19 cellular contexts compared by ENCODE assay signal in genomic region chr9:134840511-134840910, GRCh38. TPM values are rescaled to one million over a fixed set of nuclear protein-coding genes. Genes with fewer than 3 reads are reported as not detected.
DNase-seq lines count a peak whose midpoint lies in the region; ATAC-seq and TF ChIP-seq lines count a peak whose summit lies in the region.
"Had no signal": no experiment of that assay in that cellular context is flagged by ENCODE, and none has a peak within 500 bp of the region (broad histone marks: within the 10 kb centered on the region; RNA-seq: fewer than 3 reads in every experiment).

No MANE protein-coding gene starts in this region.

- H3K27ac Mint-ChIP-seq in HFFc6, result peak overlapping the region; percentile 43; the same call in 1 of the 2 replicates
- H3K27ac Mint-ChIP-seq: CD4-positive, alpha-beta memory T cell had no signal

- 93% methylated on average over 12 of the region's 12 CpGs for WGBS in right cardiac atrium
- WGBS in neuronal stem cell (ENCODE audit: extremely low coverage in 2 of 2, insufficient read length in 2 of 2, insufficient replicate concordance in 1 of 2), 2 donors, result no CpG with 5 or more reads among the region's 12 CpGs

- no peak overlapping the region for H3K14ac ChIP-seq in neuronal stem cell (ENCODE audit: low read length)

- no peaks in the 10 kb centered on the region for H3K4me1 ChIP-seq in right cardiac atrium (ENCODE audit: control insufficient read depth, insufficient read depth, low read length)
- peaks cover 9% of the 10 kb centered on the region for H3K4me1 ChIP-seq in left ventricle myocardium inferior
- H3K4me1 ChIP-seq in neuronal stem cell (ENCODE audit: control insufficient read depth in 2 of 2, insufficient read depth in 1 of 2, low read depth in 1 of 2, low read length in 2 of 2), result peaks cover 0 to 5% of the 10 kb centered on the region in 2 donors

- H3K27me3 ChIP-seq in right cardiac atrium (ENCODE audit: control insufficient read depth, insufficient read depth) (no peaks in the 10 kb centered on the region), left ventricle myocardium inferior (ENCODE audit: low read depth) (no peaks in the 10 kb centered on the region), neuronal stem cell (ENCODE audit: control insufficient read depth in 3 of 3, insufficient read depth in 3 of 3, low read depth in 1 of 3, low read length in 3 of 3) (peaks cover 0 to 4% (median 0%) of the 10 kb centered on the region in 3 experiments)

- no peak overlapping the region for H2BK120ac ChIP-seq in neuronal stem cell (ENCODE audit: low read depth, low read length)

- no peak overlapping the region for H4K91ac ChIP-seq in neuronal stem cell (ENCODE audit: low read depth, low read length, poor library complexity)

- H3K23ac ChIP-seq in neuronal stem cell (ENCODE audit: low read depth, low read length, poor library complexity), result no peak overlapping the region

- POLR2A ChIA-PET in RWPE1 (lab: Yijun Ruan, JAX; ENCODE audit: low non-redundant PET), result interaction anchor here (0.6 kb wide), 1 partner anchor 18 kb away, joined by 5 read pairs; no protein-coding TSS in a partner anchor

- no peak overlapping the region for H2BK12ac ChIP-seq in neuronal stem cell (ENCODE audit: low read length)

- peak overlapping the region; percentile 37 for H2AK5ac ChIP-seq in neuronal stem cell (ENCODE audit: low read depth, low read length)

- intact Hi-C loops in right cardiac atrium (cut with DNase I), result no loop called here
- intact Hi-C loops in left ventricle myocardium inferior (cut with micrococcal nuclease), result no loop called here

- no peak overlapping the region for H3K4me3 Mint-ChIP-seq in HFFc6
- H3K4me3 Mint-ChIP-seq: CD4-positive, alpha-beta memory T cell had no signal

- H3K4me2 ChIP-seq in neuronal stem cell (ENCODE audit: insufficient read depth, low read length, poor library complexity, severe bottlenecking), result no peak overlapping the region

- CTCF ChIA-PET in RWPE1 (lab: Yijun Ruan, JAX), result interaction anchor here (0.6 kb wide), 2 partner anchors 128 to 377 kb away, joined by 4 read pairs; no protein-coding TSS in a partner anchor

- no peak overlapping the region for H3K9ac ChIP-seq in neuronal stem cell (ENCODE audit: low read depth, low read length, poor library complexity)
- H3K9ac ChIP-seq: GM23248 had no signal

- no peak for ATAC-seq in right cardiac atrium
- ATAC-seq in GM18517 (IDR thresholded peaks at IDR 0.05; ENCODE audit: unreplicated experiment), result no peak
- ATAC-seq in GM19455 (IDR thresholded peaks at IDR 0.05; ENCODE audit: unreplicated experiment), result no peak

- H3K4me3 ChIP-seq in right cardiac atrium (ENCODE audit: low read length), result no peak overlapping the region
- no peak overlapping the region for H3K4me3 ChIP-seq in left ventricle myocardium inferior
- no peak overlapping the region for H3K4me3 ChIP-seq in neuronal stem cell (ENCODE audit: low read length in 2 of 2)
- H3K4me3 ChIP-seq: GM23248 had no signal

- no peak overlapping the region for H2BK15ac ChIP-seq in neuronal stem cell (ENCODE audit: low read length)

- H3K9me3 Mint-ChIP-seq in HFFc6, result no peaks in the 10 kb centered on the region; the same call in 1 of the 2 replicates
- H3K9me3 Mint-ChIP-seq: CD4-positive, alpha-beta memory T cell had no signal

- no peak overlapping the region for H3K18ac ChIP-seq in neuronal stem cell (ENCODE audit: low read length)

- no peak overlapping the region for H3K4ac ChIP-seq in neuronal stem cell (ENCODE audit: low read length)

- DNase-seq in right cardiac atrium (peak in 2 of 3 donors; percentile 8 to 20), left ventricle myocardium inferior (no peak), HFFc6 (no peak), RWPE1 (ENCODE audit: low spot score) (no peak), neuronal stem cell (ENCODE audit: low spot score) (no peak)
- DNase-seq: C1 segment of cervical spinal cord; Calu3; CD4-positive, alpha-beta memory T cell; COR-L47; DND-41; GM23248; H7; HCEC 1CT had no signal

- peaks cover 3% of the 10 kb centered on the region for H3K79me1 ChIP-seq in neuronal stem cell (ENCODE audit: low read depth, low read length)

- TF ChIP-seq CTCF in left ventricle myocardium inferior (IDR thresholded peaks at IDR 0.05; ENCODE audit: borderline replicate concordance) (no peak), HFFc6 (IDR thresholded peaks at IDR 0.05) (no peak), RWPE1 (conservative IDR thresholded peaks at IDR 0.05; ENCODE audit: low read depth) (no peak)

- no peak overlapping the region for H2BK5ac ChIP-seq in neuronal stem cell (ENCODE audit: low read length)

- H2AFZ ChIP-seq in neuronal stem cell (ENCODE audit: low read length), result no peak overlapping the region
- H2AFZ ChIP-seq: GM23248 had no signal

- peaks cover 11% of the 10 kb centered on the region for H3K36me3 ChIP-seq in left ventricle myocardium inferior
- no peaks in the 10 kb centered on the region for H3K36me3 ChIP-seq in neuronal stem cell (replicated peaks in 1 of 2; ENCODE audit: control insufficient read depth in 2 of 2, insufficient read depth in 2 of 2, low read length in 2 of 2)

- peaks cover 51% of the 10 kb centered on the region for H3K27me3 Mint-ChIP-seq in HFFc6 (ENCODE audit: insufficient read depth)

- no peak overlapping the region for H3K27ac ChIP-seq in right cardiac atrium (ENCODE audit: low read length)
- H3K27ac ChIP-seq in left ventricle myocardium inferior (replicated peaks), result no peak overlapping the region
- H3K27ac ChIP-seq in RWPE1, result peak overlapping the region; percentile 44
- no peak overlapping the region for H3K27ac ChIP-seq in neuronal stem cell (replicated peaks; ENCODE audit: low read length)
- H3K27ac ChIP-seq: GM23248 had no signal

- peaks cover 11% of the 10 kb centered on the region for H3K4me1 Mint-ChIP-seq in HFFc6 (ENCODE audit: low read depth)
- H3K4me1 Mint-ChIP-seq: CD4-positive, alpha-beta memory T cell had no signal

- no peaks in the 10 kb centered on the region for H3K9me3 ChIP-seq in right cardiac atrium (ENCODE audit: control insufficient read depth, low read length)
- H3K9me3 ChIP-seq in left ventricle myocardium inferior (replicated peaks), result no peaks in the 10 kb centered on the region
- no peaks in the 10 kb centered on the region for H3K9me3 ChIP-seq in neuronal stem cell (replicated peaks in 1 of 2; ENCODE audit: control insufficient read depth in 2 of 2, insufficient read depth in 1 of 2, low read depth in 1 of 2, low read length in 2 of 2)

- H3K36me3 Mint-ChIP-seq in HFFc6 (ENCODE audit: low read depth), result peaks cover 32% of the 10 kb centered on the region
- H3K36me3 Mint-ChIP-seq: CD4-positive, alpha-beta memory T cell had no signal

- H4K8ac ChIP-seq in neuronal stem cell (ENCODE audit: low read depth, low read length), result no peak overlapping the region

RNA-seq across cellular contexts. Expression of gene FCN2, which starts 40.1 kb away (rescaled TPM):
- total RNA-seq in right cardiac atrium (not detected), left ventricle myocardium inferior (not detected)
- polyA plus RNA-seq in right cardiac atrium, result 0.72 TPM
- not detected for total RNA-seq in HFFc6 (2021; fragmentation: NEBNext Ultra II Directional; extraction: Animal tissue kit (Norgen Biotek cat#: 25700))
- polyA plus RNA-seq in neuronal stem cell (2013, experiment 1 of 2), result not detected
- polyA plus RNA-seq in neuronal stem cell (2013, experiment 2 of 2), result not detected
- total RNA-seq: A172; A673; Calu3; CD4-positive, alpha-beta memory T cell; GM23248; H1; H7 had no signal
- polyA plus RNA-seq: BJ; CD4-positive, alpha-beta memory T cell; GM23248; H1 had no signal

Comparison
In these comparisons a context has a peak if more than half of its experiments do, and no peak if none do; other contexts are left out.
1. DNase-seq: peak in right cardiac atrium (2 of 3); none in left ventricle myocardium inferior (single experiment), HFFc6 (single experiment), RWPE1 (single experiment) and neuronal stem cell (single experiment).